Comparison of ENCODE assay signal across 17 cellular contexts in the genomic region with DNA sequence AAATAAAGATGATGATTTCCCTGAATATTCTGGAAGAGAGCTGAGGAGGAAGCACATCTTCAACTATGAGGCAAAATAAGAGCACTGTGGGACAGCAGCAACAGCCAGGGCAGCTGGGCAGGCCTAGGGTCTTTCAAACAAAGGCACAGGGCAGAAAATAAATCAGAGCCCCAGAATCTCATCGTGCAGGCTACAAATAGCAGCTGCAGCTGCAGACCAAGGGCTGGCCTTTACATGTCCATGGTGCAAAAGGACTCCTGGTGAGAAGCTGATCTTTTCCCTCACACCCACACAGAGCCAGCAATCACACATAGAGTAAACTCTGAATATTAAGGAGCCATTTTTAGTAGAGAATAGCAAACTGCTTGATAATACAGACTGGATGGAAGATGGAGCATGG. TPM values are rescaled to one million over a fixed set of nuclear protein-coding genes. Genes with fewer than 3 reads are reported as not detected.
A peak's percentile ranks its signal among the peaks of the same experiment; 100 is the strongest.
DNase-seq lines count a peak whose midpoint lies in the region; ATAC-seq and TF ChIP-seq lines count a peak whose summit lies in the region.
"Had no signal": no experiment of that assay in that cellular context is flagged by ENCODE, and none has a peak within 500 bp of the region (broad histone marks: within the 10 kb centered on the region; RNA-seq: fewer than 3 reads in every experiment).

No MANE protein-coding gene starts in this region.

- H3K4me1 ChIP-seq in iPS-20b (ENCODE audit: insufficient read depth, low read length) (peaks cover 12% of the 10 kb centered on the region; the same call in 1 of the 2 replicates), neural progenitor cell (peaks cover 10% of the 10 kb centered on the region)
- H3K4me1 ChIP-seq: BLaER1, Caco-2, HAP-1 had no signal

- H3K27me3 ChIP-seq in iPS-20b (ENCODE audit: insufficient read depth, low read length) (no peaks in the 10 kb centered on the region), neural progenitor cell (no peaks in the 10 kb centered on the region)
- H3K27me3 ChIP-seq: BLaER1 had no signal

- no peaks in the 10 kb centered on the region for H3K4me1 Mint-ChIP-seq in activated CD4-positive, alpha-beta T cell treated with anti-CD3 and anti-CD28 coated beads, Interleukin-2, amount 10 ng/mL, durations not matched to agents 24 days and 14 days
- H3K4me1 Mint-ChIP-seq in neural progenitor cell = peaks cover 23% of the 10 kb centered on the region
- H3K4me1 Mint-ChIP-seq: CD8-positive, alpha-beta memory T cell; IgD-negative memory B cell had no signal

- no peaks in the 10 kb centered on the region for H4K20me1 ChIP-seq in neural progenitor cell (ENCODE audit: low read depth)
- H4K20me1 ChIP-seq: BLaER1 had no signal

- no peak overlapping the region for H2AFZ ChIP-seq in neural progenitor cell (replicated peaks)

- H3K27me3 Mint-ChIP-seq in activated CD4-positive, alpha-beta T cell treated with anti-CD3 and anti-CD28 coated beads, Interleukin-2, amount 10 ng/mL, durations not matched to agents 24 days and 14 days = peaks cover 2% of the 10 kb centered on the region
- peaks cover 2% of the 10 kb centered on the region for H3K27me3 Mint-ChIP-seq in neural progenitor cell (ENCODE audit: insufficient read depth, low read depth)

- intact Hi-C loops in activated CD4-positive, alpha-beta T cell treated with anti-CD3 and anti-CD28 coated beads, Interleukin-2, amount 10 ng/mL, durations not matched to agents 24 days and 14 days (cut with micrococcal nuclease) = no loop called here

- peak; percentile 4 for DNase-seq in activated CD4-positive, alpha-beta T cell treated with anti-CD3 and anti-CD28 coated beads, Interleukin-2, amount 10 ng/mL, durations not matched to agents 24 days and 14 days
- DNase-seq in activated CD4-positive, alpha-beta T cell treated with anti-CD3 and anti-CD28 coated beads for 48 hours = no peak
- DNase-seq in neural progenitor cell (ENCODE audit: low spot score) (peak; percentile 34), AML-193 (lab: John Stamatoyannopoulos, UW) (no peak)
- DNase-seq in activated effector memory CD4-positive, alpha-beta T cell treated with Interleukin-2 at 50 U/mL for 16 hours = no peak
- DNase-seq: Caco-2; CD8-positive, alpha-beta memory T cell; DND-41; GDM1 had no signal

- H3K4me3 ChIP-seq in iPS-20b (ENCODE audit: low read length) (no peak overlapping the region; the same call in 1 of the 2 replicates), neural progenitor cell (no peak overlapping the region)
- H3K4me3 ChIP-seq: BLaER1, HAP-1 had no signal

- no peaks in the 10 kb centered on the region for H3K9me3 Mint-ChIP-seq in activated CD4-positive, alpha-beta T cell treated with anti-CD3 and anti-CD28 coated beads, Interleukin-2, amount 10 ng/mL, durations not matched to agents 24 days and 14 days
- H3K9me3 Mint-ChIP-seq in neural progenitor cell = no peaks in the 10 kb centered on the region
- H3K9me3 Mint-ChIP-seq: CD8-positive, alpha-beta memory T cell had no signal

- H3K4me3 Mint-ChIP-seq in activated CD4-positive, alpha-beta T cell treated with anti-CD3 and anti-CD28 coated beads, Interleukin-2, amount 10 ng/mL, durations not matched to agents 24 days and 14 days = no peak overlapping the region
- no peak overlapping the region for H3K4me3 Mint-ChIP-seq in neural progenitor cell
- H3K4me3 Mint-ChIP-seq: CD8-positive, alpha-beta memory T cell; IgD-negative memory B cell had no signal

- peak overlapping the region; percentile 49; the same call in 1 of the 2 replicates for H3K9ac ChIP-seq in iPS-20b (ENCODE audit: low read depth, low read length)
- no peak overlapping the region for H3K9ac ChIP-seq in neural progenitor cell
- H3K9ac ChIP-seq: BLaER1 had no signal

- H3K9me3 ChIP-seq in iPS-20b (ENCODE audit: insufficient read depth, low read depth, low read length) = no peaks in the 10 kb centered on the region
- no peaks in the 10 kb centered on the region for H3K9me3 ChIP-seq in neural progenitor cell (ENCODE audit: low read depth)
- H3K9me3 ChIP-seq: BLaER1, Caco-2, HAP-1 had no signal

- H3K27ac ChIP-seq in iPS-20b (ENCODE audit: low read length) = no peak overlapping the region
- H3K27ac ChIP-seq in neural progenitor cell = no peak overlapping the region
- H3K27ac ChIP-seq: 22Rv1, BLaER1 had no signal

- no peak overlapping the region for H3K27ac Mint-ChIP-seq in activated CD4-positive, alpha-beta T cell treated with anti-CD3 and anti-CD28 coated beads, Interleukin-2, amount 10 ng/mL, durations not matched to agents 24 days and 14 days
- H3K27ac Mint-ChIP-seq in neural progenitor cell = peak overlapping the region; percentile 95
- H3K27ac Mint-ChIP-seq: CD8-positive, alpha-beta memory T cell; IgD-negative memory B cell had no signal

- no peak for TF ChIP-seq CTCF in neural progenitor cell (IDR thresholded peaks at IDR 0.05)

- H3K4me2 ChIP-seq in neural progenitor cell = peak overlapping the region; percentile 57
- H3K4me2 ChIP-seq: BLaER1 had no signal

- H3F3A ChIP-seq in neural progenitor cell (ENCODE audit: low read depth) = no peaks in the 10 kb centered on the region

- H3K36me3 Mint-ChIP-seq in activated CD4-positive, alpha-beta T cell treated with anti-CD3 and anti-CD28 coated beads, Interleukin-2, amount 10 ng/mL, durations not matched to agents 24 days and 14 days (ENCODE audit: low read depth) = no peaks in the 10 kb centered on the region
- no peaks in the 10 kb centered on the region for H3K36me3 Mint-ChIP-seq in neural progenitor cell
- H3K36me3 Mint-ChIP-seq: CD8-positive, alpha-beta memory T cell; IgD-negative memory B cell had no signal

- ATAC-seq in HG03469 (IDR thresholded peaks at IDR 0.05; ENCODE audit: unreplicated experiment) (no peak), HG02642 (IDR thresholded peaks at IDR 0.05; ENCODE audit: poor library complexity, unreplicated experiment) (no peak)

- H3K36me3 ChIP-seq in iPS-20b (ENCODE audit: insufficient read depth, low read depth, low read length) = no peaks in the 10 kb centered on the region
- H3K36me3 ChIP-seq in neural progenitor cell = no peaks in the 10 kb centered on the region
- H3K36me3 ChIP-seq: BLaER1, HAP-1 had no signal

- H3K79me2 ChIP-seq in neural progenitor cell (ENCODE audit: low read depth) = no peaks in the 10 kb centered on the region

RNA-seq across cellular contexts. Expression of gene MYBPC1, which starts 13.6 kb away (rescaled TPM):
- total RNA-seq in activated CD4-positive, alpha-beta T cell treated with anti-CD3 and anti-CD28 coated beads, Interleukin-2, amount 10 ng/mL, durations not matched to agents 24 days and 14 days = not detected in 2 replicates
- total RNA-seq in neural progenitor cell (ENCODE audit: low replicate concordance) = not detected in 2 replicates
- total RNA-seq: Caco-2; CD8-positive, alpha-beta memory T cell; HT-29 had no signal

Comparison
In these comparisons a context has a peak if more than half of its experiments do, and no peak if none do; other contexts are left out.
1. DNase-seq: peak in activated CD4-positive, alpha-beta T cell treated with anti-CD3 and anti-CD28 coated beads, Interleukin-2, amount 10 ng/mL, durations not matched to agents 24 days and 14 days (single experiment) and neural progenitor cell (single experiment); none in activated CD4-positive, alpha-beta T cell treated with anti-CD3 and anti-CD28 coated beads for 48 hours (single experiment), AML-193 (0 of 2) and activated effector memory CD4-positive, alpha-beta T cell treated with Interleukin-2 at 50 U/mL for 16 hours (single experiment).